ENCODE assay signal across 1 cellular context in genomic region chr5:171386861-171387254, GRCh38.
A peak's percentile ranks its signal among the peaks of the same experiment; 100 is the strongest.
TF ChIP-seq lines count a peak whose summit lies in the region.

No MANE protein-coding gene starts in this region.

TF ChIP-seq in HepG2, 621 proteins besides CTCF, POLR2A, EP300 and RAD21:
- no peak for TF ChIP-seq ZUFSP (CRISPR knock-in tag; IDR thresholded peaks at IDR 0.05; ENCODE audit: borderline replicate concordance)
- 0 out of 2 replicates have a peak, but pooled peaks have one; percentile 7 for TF ChIP-seq HOXA9 (CRISPR knock-in tag; IDR thresholded peaks at IDR 0.05; ENCODE audit: borderline replicate concordance)
- TF ChIP-seq ZNF589 (CRISPR knock-in tag; conservative IDR thresholded peaks at IDR 0.05): 0 out of 2 replicates have a peak, but pooled peaks have one; percentile 6
TF ChIP-seq in HepG2: peak in this region for 2.
